In the genomic region with DNA sequence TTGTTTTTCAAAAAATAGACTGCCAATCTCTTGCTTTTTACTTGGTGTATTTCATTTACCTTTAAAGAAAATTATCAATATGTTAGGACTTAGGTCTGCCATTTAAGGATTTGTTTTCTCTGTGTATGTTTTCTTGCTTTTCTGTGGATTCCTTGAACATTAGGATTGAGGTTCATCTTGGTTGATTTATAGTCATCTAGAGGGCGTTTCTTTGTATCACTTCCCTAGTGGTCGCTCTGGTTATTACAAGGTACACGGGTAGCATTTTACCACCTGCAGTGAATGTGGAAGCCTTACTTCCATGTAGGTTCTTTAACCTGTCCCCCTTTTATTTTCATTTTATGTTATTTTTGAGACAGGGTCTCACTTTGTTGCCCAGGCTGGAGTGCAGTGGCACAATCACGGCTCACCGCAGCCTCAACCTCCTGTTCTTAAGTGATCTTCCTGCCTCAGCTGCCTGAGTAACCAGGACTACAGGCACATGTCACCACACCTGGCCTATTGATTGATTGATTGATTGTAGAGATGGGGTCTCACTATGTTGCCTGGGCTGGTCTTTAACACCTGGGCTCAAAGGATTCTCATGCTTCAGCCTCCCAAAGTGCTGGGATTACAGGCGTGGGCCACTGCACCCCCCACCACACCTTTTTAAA, we compare ENCODE assay signal across 8 cellular contexts. TPM values are rescaled to one million over a fixed set of nuclear protein-coding genes. Genes with fewer than 3 reads are reported as not detected.
A peak's percentile ranks its signal among the peaks of the same experiment; 100 is the strongest.
DNase-seq lines count a peak whose midpoint lies in the region; ATAC-seq and TF ChIP-seq lines count a peak whose summit lies in the region.

No MANE protein-coding gene starts in this region.

- H3K36me3 Mint-ChIP-seq in CD4-positive, CD25-positive, alpha-beta regulatory T cell = no peaks in the 10 kb centered on the region
- H3K36me3 Mint-ChIP-seq in neural progenitor cell = peaks cover 4% of the 10 kb centered on the region

- H3K4me3 ChIP-seq in CD4-positive, CD25-positive, alpha-beta regulatory T cell (ENCODE audit: low read depth, low read length) = no peak overlapping the region
- H3K4me3 ChIP-seq in GM12875 (ENCODE audit: low read depth, low read length) (no peak overlapping the region), OCI-LY1 (ENCODE audit: low read depth, low read length, poor library complexity, severe bottlenecking) (no peak overlapping the region), neural progenitor cell (no peak overlapping the region)

- DNase-seq in CD4-positive, CD25-positive, alpha-beta regulatory T cell = peak; percentile 9 to 68 (median 33)
- DNase-seq in effector CD4-positive, alpha-beta T cell = peak; percentile 9
- peak; percentile 58 for DNase-seq in neural progenitor cell (ENCODE audit: low spot score)
- no peak for DNase-seq in UCSD-AML1 (lab: John Stamatoyannopoulos, UW; ENCODE audit: unreplicated experiment)

- H3K36me3 ChIP-seq in CD4-positive, CD25-positive, alpha-beta regulatory T cell (ENCODE audit: control insufficient read depth, insufficient read depth, low read length) = no peaks in the 10 kb centered on the region
- H3K36me3 ChIP-seq in OCI-LY1 (ENCODE audit: insufficient read depth, low read length) (no peaks in the 10 kb centered on the region), neural progenitor cell (no peaks in the 10 kb centered on the region)

- peaks cover 3% of the 10 kb centered on the region for H3K27me3 ChIP-seq in CD4-positive, CD25-positive, alpha-beta regulatory T cell (ENCODE audit: control insufficient read depth, insufficient read depth, low read length)
- H3K27me3 ChIP-seq in OCI-LY1 (ENCODE audit: insufficient read depth, low read length) = no peaks in the 10 kb centered on the region
- H3K27me3 ChIP-seq in neural progenitor cell = no peaks in the 10 kb centered on the region

- H3K9me2 ChIP-seq in OCI-LY1 (ENCODE audit: low read depth, low read length) = no peaks in the 10 kb centered on the region

- H3K27ac ChIP-seq in CD4-positive, CD25-positive, alpha-beta regulatory T cell (ENCODE audit: insufficient read depth, low read length, poor library complexity, severe bottlenecking) = no peak overlapping the region
- H3K27ac ChIP-seq in OCI-LY1 (ENCODE audit: low read depth, low read length, poor library complexity, severe bottlenecking) (no peak overlapping the region), neural progenitor cell (no peak overlapping the region)

- peaks cover 21% of the 10 kb centered on the region for H3K27me3 Mint-ChIP-seq in CD4-positive, CD25-positive, alpha-beta regulatory T cell
- peaks cover 8% of the 10 kb centered on the region for H3K27me3 Mint-ChIP-seq in neural progenitor cell (ENCODE audit: insufficient read depth, low read depth)

- peak overlapping the region in 1 of 4 donors; percentile 0 for H3K4me3 Mint-ChIP-seq in CD4-positive, CD25-positive, alpha-beta regulatory T cell
- H3K4me3 Mint-ChIP-seq in neural progenitor cell = no peak overlapping the region

- H3K9me3 Mint-ChIP-seq in CD4-positive, CD25-positive, alpha-beta regulatory T cell = no peaks in the 10 kb centered on the region
- peaks cover 4% of the 10 kb centered on the region for H3K9me3 Mint-ChIP-seq in neural progenitor cell

- TF ChIP-seq CTCF in GM12875 (IDR thresholded peaks at IDR 0.05; ENCODE audit: borderline replicate concordance, insufficient read depth, low read depth, low read length) (peak; percentile 43; the same call in 1 of the 2 replicates), OCI-LY1 (IDR thresholded peaks at IDR 0.05; ENCODE audit: low read length) (peak; percentile 54), neural progenitor cell (IDR thresholded peaks at IDR 0.05) (peak; percentile 60)

- H3F3A ChIP-seq in OCI-LY1 (ENCODE audit: insufficient read depth, low read length) = no peaks in the 10 kb centered on the region
- H3F3A ChIP-seq in neural progenitor cell (ENCODE audit: low read depth) = peaks cover 7% of the 10 kb centered on the region

- H4K20me1 ChIP-seq in OCI-LY1 (ENCODE audit: insufficient read depth, low read length) (no peaks in the 10 kb centered on the region), neural progenitor cell (ENCODE audit: low read depth) (no peaks in the 10 kb centered on the region)

- H3K27ac Mint-ChIP-seq in CD4-positive, CD25-positive, alpha-beta regulatory T cell = peak overlapping the region in 1 of 3 donors; percentile 34
- H3K27ac Mint-ChIP-seq in neural progenitor cell = no peak overlapping the region

- no peaks in the 10 kb centered on the region for H3K4me1 ChIP-seq in CD4-positive, CD25-positive, alpha-beta regulatory T cell (ENCODE audit: control insufficient read depth, insufficient read depth, low read length, poor library complexity, severe bottlenecking)
- H3K4me1 ChIP-seq in OCI-LY1 (ENCODE audit: insufficient read depth, low read length, severe bottlenecking) (no peaks in the 10 kb centered on the region), neural progenitor cell (peaks cover 20% of the 10 kb centered on the region)

- H3K9me3 ChIP-seq in CD4-positive, CD25-positive, alpha-beta regulatory T cell (ENCODE audit: control insufficient read depth in 2 of 2, low read length in 2 of 2) = no peaks in the 10 kb centered on the region
- H3K9me3 ChIP-seq in OCI-LY1 (ENCODE audit: low read length) = no peaks in the 10 kb centered on the region
- no peaks in the 10 kb centered on the region for H3K9me3 ChIP-seq in neural progenitor cell (ENCODE audit: low read depth)

- peak; percentile 43 to 72 for ATAC-seq in CD4-positive, CD25-positive, alpha-beta regulatory T cell (ENCODE audit: low read depth in 2 of 2)
- ATAC-seq in GM21786 (IDR thresholded peaks at IDR 0.05; ENCODE audit: unreplicated experiment) (no peak), HG02623 (IDR thresholded peaks at IDR 0.05; ENCODE audit: unreplicated experiment) (no peak)

- no peak overlapping the region for H2AFZ ChIP-seq in OCI-LY1 (ENCODE audit: low read length)
- no peak overlapping the region for H2AFZ ChIP-seq in neural progenitor cell (replicated peaks)

- H3K4me2 ChIP-seq in OCI-LY1 (ENCODE audit: low read length) (no peak overlapping the region), neural progenitor cell (no peak overlapping the region)

- H3K9ac ChIP-seq in OCI-LY1 (ENCODE audit: low read length) = no peak overlapping the region
- H3K9ac ChIP-seq in neural progenitor cell = no peak overlapping the region

- H3K4me1 Mint-ChIP-seq in CD4-positive, CD25-positive, alpha-beta regulatory T cell = peaks cover 4 to 7% (median 6%) of the 10 kb centered on the region in 4 donors
- H3K4me1 Mint-ChIP-seq in neural progenitor cell = peaks cover 21% of the 10 kb centered on the region

- H3K79me2 ChIP-seq in OCI-LY1 (ENCODE audit: insufficient read depth, low read length) = no peaks in the 10 kb centered on the region
- no peaks in the 10 kb centered on the region for H3K79me2 ChIP-seq in neural progenitor cell (ENCODE audit: low read depth)

RNA-seq across cellular contexts. Expression of a gene that starts 35.2 kb away (rescaled TPM):
- 137 TPM for total RNA-seq in CD4-positive, CD25-positive, alpha-beta regulatory T cell
- 10 to 100 TPM in 1 of 4 donors, 1 to 10 TPM in 3; 2.9 to 10.0 (median 4.6) TPM for polyA plus RNA-seq in CD4-positive, CD25-positive, alpha-beta regulatory T cell
- 2.7 and 5.6 TPM in 2 replicates for total RNA-seq in neural progenitor cell (ENCODE audit: low replicate concordance)

Comparison
In these comparisons a context has a peak if more than half of its experiments do, and no peak if none do; other contexts are left out.
1. ATAC-seq: peak in CD4-positive, CD25-positive, alpha-beta regulatory T cell (2 of 2); none in GM21786 (single experiment) and HG02623 (single experiment).
2. RNA of a gene that starts 35.2 kb away (total RNA-seq): 137 TPM in CD4-positive, CD25-positive, alpha-beta regulatory T cell (single experiment); 2.7 to 5.6 TPM in neural progenitor cell; every median in the first group is over 10 times any median in the second.
3. Peak in every context shown above with its lines, with median percentiles within 50 percentile points of each other: CTCF ChIP-seq.